In the genomic region with DNA sequence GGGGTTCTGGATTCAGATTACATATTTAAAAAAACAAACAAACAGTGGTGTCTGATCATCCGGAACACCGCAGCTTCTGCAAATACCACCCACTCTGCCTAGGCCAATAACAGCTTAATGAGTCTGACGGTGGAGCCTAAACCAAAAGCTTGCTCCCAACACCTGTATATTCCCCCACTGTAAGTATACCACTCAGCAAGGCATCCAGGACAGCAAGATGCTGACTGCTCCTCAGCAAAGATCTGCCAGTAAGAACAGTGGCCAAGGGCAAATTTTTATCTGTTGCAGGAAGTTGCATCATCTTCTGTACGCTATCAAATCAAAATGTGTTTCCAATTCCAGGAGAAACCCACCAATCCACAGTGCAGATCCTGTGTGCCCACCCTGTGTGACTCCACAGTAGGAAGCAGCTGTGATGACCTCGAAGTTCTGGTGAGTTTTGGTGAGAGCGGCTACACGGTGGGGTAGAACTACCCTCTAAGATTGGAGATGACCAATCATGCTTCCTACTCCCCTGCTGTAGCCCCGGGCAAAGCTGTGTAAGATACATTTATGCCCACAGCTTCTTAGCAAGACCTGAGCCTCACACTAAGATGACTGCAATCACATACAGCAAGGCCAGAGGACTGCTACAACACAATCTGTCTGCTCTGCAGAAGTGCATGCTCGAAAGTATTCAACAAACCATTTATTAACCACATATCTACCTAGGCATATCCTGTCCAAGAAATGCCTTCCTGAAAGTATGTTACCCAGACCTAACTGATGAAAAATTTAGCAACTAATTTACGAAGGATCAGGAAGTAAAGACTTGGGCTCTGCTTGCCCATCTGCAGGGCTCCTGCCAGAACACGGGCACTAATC, we compare ENCODE assay signal across 9 cellular contexts. TPM values are rescaled to one million over a fixed set of nuclear protein-coding genes. Genes with fewer than 3 reads are reported as not detected.
DNase-seq lines count a peak whose midpoint lies in the region; ATAC-seq and TF ChIP-seq lines count a peak whose summit lies in the region.
"Had no signal": no experiment of that assay in that cellular context is flagged by ENCODE, and none has a peak within 500 bp of the region (broad histone marks: within the 10 kb centered on the region; RNA-seq: fewer than 3 reads in every experiment).

No MANE protein-coding gene starts in this region.

- no peaks in the 10 kb centered on the region for H3K9me3 Mint-ChIP-seq in natural killer cell treated with Interleukin-12 subunit alpha and Interleukin-12 subunit beta and Interleukin-15 and Interleukin-18, amount 100 ng/mL, for 72 hours
- no peaks in the 10 kb centered on the region for H3K9me3 Mint-ChIP-seq in natural killer cell
- no peaks in the 10 kb centered on the region for H3K9me3 Mint-ChIP-seq in T-helper 1 cell treated with Interleukin-12 subunit alpha and Interleukin-12 subunit beta and Interleukin-4 antibody, amounts not matched to agents 30 μg/mL and 1 μg/mL, for 36 hours

- intact Hi-C loops in natural killer cell (cut with micrococcal nuclease) (no loop called here), upper lobe of right lung (cut with DNase I) (no loop called here), psoas muscle (cut with DNase I) (no loop called here)

- no peak for DNase-seq in natural killer cell treated with Interleukin-12 subunit alpha and Interleukin-12 subunit beta and Interleukin-15 and Interleukin-18, amount 100 ng/mL, for 72 hours (ENCODE audit: low spot score)
- DNase-seq in natural killer cell (no peak), upper lobe of right lung (no peak), psoas muscle (no peak), GM13976 (ENCODE audit: low spot score) (no peak)
- no peak for DNase-seq in activated CD8-positive, alpha-beta memory T cell treated with anti-CD3 and anti-CD28 coated beads, Interleukin-2, amount 50 U/mL, for 4 hours

- no peaks in the 10 kb centered on the region for H3K9me3 ChIP-seq in upper lobe of right lung
- H3K9me3 ChIP-seq in psoas muscle: no peaks in the 10 kb centered on the region

- H3K4me1 ChIP-seq in upper lobe of right lung (peaks cover 40% of the 10 kb centered on the region), psoas muscle (peaks cover 17% of the 10 kb centered on the region)

- peak in 1 of 2 donors; percentile 28 for ATAC-seq in natural killer cell treated with Interleukin-12 subunit alpha and Interleukin-12 subunit beta and Interleukin-15 and Interleukin-18, amount 100 ng/mL, for 72 hours
- ATAC-seq in natural killer cell: no peak
- peak; percentile 66 for ATAC-seq in HG03460 (IDR thresholded peaks at IDR 0.05; ENCODE audit: unreplicated experiment)
- ATAC-seq in upper lobe of right lung: peak; percentile 44
- no peak for ATAC-seq in psoas muscle

- H3K4me3 ChIP-seq in upper lobe of right lung: no peak overlapping the region
- no peak overlapping the region for H3K4me3 ChIP-seq in psoas muscle

- H3K4me1 Mint-ChIP-seq in natural killer cell treated with Interleukin-12 subunit alpha and Interleukin-12 subunit beta and Interleukin-15 and Interleukin-18, amount 100 ng/mL, for 72 hours (ENCODE audit: low read depth in 2 of 2): peaks cover 8 to 20% of the 10 kb centered on the region in 2 donors
- H3K4me1 Mint-ChIP-seq in natural killer cell: peaks cover 0 to 28% of the 10 kb centered on the region in 2 donors
- H3K4me1 Mint-ChIP-seq in T-helper 1 cell treated with Interleukin-12 subunit alpha and Interleukin-12 subunit beta and Interleukin-4 antibody, amounts not matched to agents 30 μg/mL and 1 μg/mL, for 36 hours (ENCODE audit: low read depth): peaks cover 40% of the 10 kb centered on the region

- peak overlapping the region in 1 of 2 donors; percentile 45 for H3K27ac Mint-ChIP-seq in natural killer cell treated with Interleukin-12 subunit alpha and Interleukin-12 subunit beta and Interleukin-15 and Interleukin-18, amount 100 ng/mL, for 72 hours
- H3K27ac Mint-ChIP-seq in natural killer cell: no peak overlapping the region
- H3K27ac Mint-ChIP-seq in T-helper 1 cell treated with Interleukin-12 subunit alpha and Interleukin-12 subunit beta and Interleukin-4 antibody, amounts not matched to agents 30 μg/mL and 1 μg/mL, for 36 hours: peak overlapping the region; percentile 52

- in situ Hi-C loops in GM13976 (cut with MboI; ENCODE audit: low sequenced_read_pairs, unreplicated experiment): no loop called here

- H3K27me3 Mint-ChIP-seq in natural killer cell treated with Interleukin-12 subunit alpha and Interleukin-12 subunit beta and Interleukin-15 and Interleukin-18, amount 100 ng/mL, for 72 hours: peaks cover 0 to 3% of the 10 kb centered on the region in 2 donors
- peaks cover 0 to 3% of the 10 kb centered on the region in 2 donors for H3K27me3 Mint-ChIP-seq in natural killer cell (ENCODE audit: low read depth in 2 of 2)
- no peaks in the 10 kb centered on the region for H3K27me3 Mint-ChIP-seq in T-helper 1 cell treated with Interleukin-12 subunit alpha and Interleukin-12 subunit beta and Interleukin-4 antibody, amounts not matched to agents 30 μg/mL and 1 μg/mL, for 36 hours (ENCODE audit: low read depth)

- whole genome bisulfite sequencing in psoas muscle, 3 donors: 67 to 82% (median 69%) methylated on average over 11 of the region's 11 CpGs

- H3K36me3 ChIP-seq in upper lobe of right lung (no peaks in the 10 kb centered on the region), psoas muscle (ENCODE audit: insufficient read depth in 1 of 2, low read depth in 1 of 2) (no peaks in the 10 kb centered on the region)

- H3K27ac ChIP-seq in upper lobe of right lung: peak overlapping the region; percentile 51
- no peak overlapping the region for H3K27ac ChIP-seq in psoas muscle
- H3K27ac ChIP-seq: VCaP had no signal

- TF ChIP-seq CTCF in natural killer cell (IDR thresholded peaks at IDR 0.05) (no peak), upper lobe of right lung (IDR thresholded peaks at IDR 0.05) (no peak), psoas muscle (IDR thresholded peaks at IDR 0.05) (no peak), GM13976 (IDR thresholded peaks at IDR 0.05; ENCODE audit: borderline replicate concordance, control extremely low read depth, extremely low read depth, insufficient read depth, missing control alignments) (no peak)

- H3K4me3 Mint-ChIP-seq in natural killer cell treated with Interleukin-12 subunit alpha and Interleukin-12 subunit beta and Interleukin-15 and Interleukin-18, amount 100 ng/mL, for 72 hours: peak overlapping the region; percentile 52
- H3K4me3 Mint-ChIP-seq in natural killer cell: no peak overlapping the region
- no peak overlapping the region for H3K4me3 Mint-ChIP-seq in T-helper 1 cell treated with Interleukin-12 subunit alpha and Interleukin-12 subunit beta and Interleukin-4 antibody, amounts not matched to agents 30 μg/mL and 1 μg/mL, for 36 hours

- no peaks in the 10 kb centered on the region for H3K36me3 Mint-ChIP-seq in natural killer cell treated with Interleukin-12 subunit alpha and Interleukin-12 subunit beta and Interleukin-15 and Interleukin-18, amount 100 ng/mL, for 72 hours
- H3K36me3 Mint-ChIP-seq in natural killer cell: no peaks in the 10 kb centered on the region
- peaks cover 4% of the 10 kb centered on the region for H3K36me3 Mint-ChIP-seq in T-helper 1 cell treated with Interleukin-12 subunit alpha and Interleukin-12 subunit beta and Interleukin-4 antibody, amounts not matched to agents 30 μg/mL and 1 μg/mL, for 36 hours (ENCODE audit: low read depth)

- H3K27me3 ChIP-seq in upper lobe of right lung (no peaks in the 10 kb centered on the region), psoas muscle (ENCODE audit: insufficient read depth in 3 of 3, low read length in 2 of 3) (no peaks in the 10 kb centered on the region)

RNA-seq across cellular contexts. Expression of a gene that starts 30.5 kb away (rescaled TPM):
- total RNA-seq in natural killer cell treated with Interleukin-12 subunit alpha and Interleukin-12 subunit beta and Interleukin-15 and Interleukin-18, amount 100 ng/mL, for 72 hours: 1 to 10 TPM; 2.4 to 3.7 TPM
- 1 to 10 TPM; 1.5 to 2.3 (median 1.6) TPM for total RNA-seq in natural killer cell
- total RNA-seq in upper lobe of right lung: 38.3 TPM
- 10 to 100 TPM in 3 of 4 donors, 1 to 10 TPM in 1; 4.3 to 54.4 (median 14.8) TPM for total RNA-seq in psoas muscle
- 1 to 10 TPM; 5.9 to 9.4 (median 6.2) TPM for polyA plus RNA-seq in psoas muscle

Comparison
In these comparisons a context has a peak if more than half of its experiments do, and no peak if none do; other contexts are left out.
1. ATAC-seq: peak in HG03460 (single experiment) and upper lobe of right lung (single experiment); none in natural killer cell (0 of 3) and psoas muscle (0 of 4).